In genomic region chr6:7887278-7887991, GRCh38 we compare ENCODE assay signal across 27 cellular contexts. TPM values are rescaled to one million over a fixed set of nuclear protein-coding genes. Genes with fewer than 3 reads are reported as not detected.
A peak's percentile ranks its signal among the peaks of the same experiment; 100 is the strongest.
DNase-seq lines count a peak whose midpoint lies in the region; ATAC-seq lines count a peak whose summit lies in the region.
"Had no signal": no experiment of that assay in that cellular context is flagged by ENCODE, and none has a peak within 500 bp of the region (broad histone marks: within the 10 kb centered on the region; RNA-seq: fewer than 3 reads in every experiment).

No MANE protein-coding gene starts in this region.

- no peak overlapping the region for H3K4me3 Mint-ChIP-seq in activated naive CD8-positive, alpha-beta T cell treated with anti-CD3 and anti-CD28 coated beads, Interleukin-2, amount 50 U/mL, for 24 hours
- no peak overlapping the region for H3K4me3 Mint-ChIP-seq in activated naive CD8-positive, alpha-beta T cell treated with anti-CD3 and anti-CD28 coated beads for 36 hours
- peak overlapping the region in 1 of 4 donors; percentile 69 for H3K4me3 Mint-ChIP-seq in IgD-negative memory B cell
- no peak overlapping the region for H3K4me3 Mint-ChIP-seq in stimulated activated naive B cell treated with anti-CD40 and anti-IgM and Interleukin-4, amounts not matched to agents 10 μg/mL and 1 μg/mL and 100 μg/mL, for 72 hours
- H3K4me3 Mint-ChIP-seq: activated CD8-positive, alpha-beta T cell treated with anti-CD3 and anti-CD28 coated beads for 36 hours; activated naive CD8-positive, alpha-beta T cell; CD8-positive, alpha-beta memory T cell; GM23338 had no signal

- H3K9me3 Mint-ChIP-seq in activated naive CD8-positive, alpha-beta T cell treated with anti-CD3 and anti-CD28 coated beads, Interleukin-2, amount 50 U/mL, for 24 hours, result no peaks in the 10 kb centered on the region
- H3K9me3 Mint-ChIP-seq in activated naive CD8-positive, alpha-beta T cell treated with anti-CD3 and anti-CD28 coated beads for 36 hours, result no peaks in the 10 kb centered on the region
- no peaks in the 10 kb centered on the region for H3K9me3 Mint-ChIP-seq in IgD-negative memory B cell
- H3K9me3 Mint-ChIP-seq in stimulated activated naive B cell treated with anti-CD40 and anti-IgM and Interleukin-4, amounts not matched to agents 10 μg/mL and 1 μg/mL and 100 μg/mL, for 72 hours, result no peaks in the 10 kb centered on the region
- H3K9me3 Mint-ChIP-seq: activated CD8-positive, alpha-beta T cell treated with anti-CD3 and anti-CD28 coated beads for 36 hours; CD8-positive, alpha-beta memory T cell; GM23338 had no signal

- H3K27ac Mint-ChIP-seq in activated naive CD8-positive, alpha-beta T cell treated with anti-CD3 and anti-CD28 coated beads, Interleukin-2, amount 50 U/mL, for 24 hours, result no peak overlapping the region
- no peak overlapping the region for H3K27ac Mint-ChIP-seq in activated naive CD8-positive, alpha-beta T cell treated with anti-CD3 and anti-CD28 coated beads for 36 hours
- H3K27ac Mint-ChIP-seq in IgD-negative memory B cell, result peak overlapping the region; percentile 35 to 59 (median 52)
- peak overlapping the region; percentile 43 for H3K27ac Mint-ChIP-seq in stimulated activated naive B cell treated with anti-CD40 and anti-IgM and Interleukin-4, amounts not matched to agents 10 μg/mL and 1 μg/mL and 100 μg/mL, for 72 hours
- H3K27ac Mint-ChIP-seq: activated CD8-positive, alpha-beta T cell treated with anti-CD3 and anti-CD28 coated beads for 36 hours; activated naive CD8-positive, alpha-beta T cell; GM23338 had no signal

- H3K4me1 Mint-ChIP-seq in activated naive CD8-positive, alpha-beta T cell treated with anti-CD3 and anti-CD28 coated beads, Interleukin-2, amount 50 U/mL, for 24 hours, result no peaks in the 10 kb centered on the region
- no peaks in the 10 kb centered on the region for H3K4me1 Mint-ChIP-seq in activated naive CD8-positive, alpha-beta T cell treated with anti-CD3 and anti-CD28 coated beads for 36 hours
- H3K4me1 Mint-ChIP-seq in IgD-negative memory B cell, result no peaks in the 10 kb centered on the region
- peaks cover 10 to 19% of the 10 kb centered on the region in 2 donors for H3K4me1 Mint-ChIP-seq in stimulated activated naive B cell treated with anti-CD40 and anti-IgM and Interleukin-4, amounts not matched to agents 10 μg/mL and 1 μg/mL and 100 μg/mL, for 72 hours
- H3K4me1 Mint-ChIP-seq: CD8-positive, alpha-beta memory T cell; GM23338 had no signal

- no peaks in the 10 kb centered on the region for H3K27me3 Mint-ChIP-seq in activated naive CD8-positive, alpha-beta T cell treated with anti-CD3 and anti-CD28 coated beads, Interleukin-2, amount 50 U/mL, for 24 hours
- H3K27me3 Mint-ChIP-seq in activated naive CD8-positive, alpha-beta T cell treated with anti-CD3 and anti-CD28 coated beads for 36 hours, result no peaks in the 10 kb centered on the region
- H3K27me3 Mint-ChIP-seq in IgD-negative memory B cell, result no peaks in the 10 kb centered on the region
- no peaks in the 10 kb centered on the region for H3K27me3 Mint-ChIP-seq in stimulated activated naive B cell treated with anti-CD40 and anti-IgM and Interleukin-4, amounts not matched to agents 10 μg/mL and 1 μg/mL and 100 μg/mL, for 72 hours
- H3K27me3 Mint-ChIP-seq: activated CD8-positive, alpha-beta T cell treated with anti-CD3 and anti-CD28 coated beads for 36 hours; activated naive CD8-positive, alpha-beta T cell; CD8-positive, alpha-beta memory T cell had no signal

- peak; percentile 25 for ATAC-seq in activated naive CD8-positive, alpha-beta T cell treated with anti-CD3 and anti-CD28 coated beads, Interleukin-2, amount 50 U/mL, for 24 hours
- ATAC-seq in stimulated activated naive B cell treated with anti-CD40 and anti-IgM and Interleukin-4, amounts not matched to agents 10 μg/mL and 1 μg/mL and 100 μg/mL, for 72 hours (replicated peaks), result no peak
- ATAC-seq: activated CD8-positive, alpha-beta T cell treated with anti-CD3 and anti-CD28 coated beads for 36 hours; GM23338; left ventricle myocardium superior; right cardiac atrium had no signal

- DNase-seq in activated naive CD8-positive, alpha-beta T cell treated with anti-CD3 and anti-CD28 coated beads, Interleukin-2, amount 50 U/mL, for 24 hours, result no peak
- DNase-seq in activated naive CD8-positive, alpha-beta T cell treated with anti-CD3 and anti-CD28 coated beads for 36 hours, result no peak
- DNase-seq in dermis blood vessel endothelial cell, result peak; percentile 37
- no peak for DNase-seq in stimulated activated naive B cell treated with anti-CD40 and anti-IgM and Interleukin-4, amounts not matched to agents 10 μg/mL and 1 μg/mL and 100 μg/mL, for 72 hours
- no peak for DNase-seq in NAMALWA (ENCODE audit: low spot score)
- DNase-seq in DMS79 treated with DMSO at 0.1 percent for 48 hours (lab: John Stamatoyannopoulos, UW), result no peak
- DNase-seq in DMS114 treated with DMSO at 0.1 percent for 48 hours (lab: John Stamatoyannopoulos, UW; ENCODE audit: unreplicated experiment), result no peak
- DNase-seq: activated CD4-positive, alpha-beta T cell treated with anti-CD3 and anti-CD28 coated beads for 1 hour; activated CD8-positive, alpha-beta memory T cell treated with anti-CD3 and anti-CD28 coated beads, Interleukin-2, amount 50 U/mL, for 48 hours; activated CD8-positive, alpha-beta T cell treated with anti-CD3 and anti-CD28 coated beads for 36 hours; BE2C; CD8-positive, alpha-beta memory T cell; central memory CD4-positive, alpha-beta T cell; foreskin fibroblast; IMR-90; left ventricle myocardium superior; NCI-H1105; NCI-H2029; NCI-H345; NCI-H69; right cardiac atrium; SIG-M5; stimulated activated CD4-positive, alpha-beta T cell treated with anti-CD3 and anti-CD28 coated beads, Interleukin-2, amount 100 ng/mL, for 24 hours; thyroid gland had no signal

- H3K36me3 Mint-ChIP-seq in activated naive CD8-positive, alpha-beta T cell treated with anti-CD3 and anti-CD28 coated beads, Interleukin-2, amount 50 U/mL, for 24 hours (ENCODE audit: low read depth), result peaks cover 87% of the 10 kb centered on the region
- peaks cover 51% of the 10 kb centered on the region for H3K36me3 Mint-ChIP-seq in activated naive CD8-positive, alpha-beta T cell treated with anti-CD3 and anti-CD28 coated beads for 36 hours
- H3K36me3 Mint-ChIP-seq in IgD-negative memory B cell, result peaks cover 16% of the 10 kb centered on the region
- peaks cover 78 to 80% of the 10 kb centered on the region in 2 donors for H3K36me3 Mint-ChIP-seq in stimulated activated naive B cell treated with anti-CD40 and anti-IgM and Interleukin-4, amounts not matched to agents 10 μg/mL and 1 μg/mL and 100 μg/mL, for 72 hours

RNA-seq across cellular contexts. Expression of gene TXNDC5, which starts 23.2 kb away (rescaled TPM):
- total RNA-seq in activated naive CD8-positive, alpha-beta T cell treated with anti-CD3 and anti-CD28 coated beads for 36 hours, result 10 to 100 TPM; 62.1 to 65.0 TPM
- 270 TPM for polyA plus RNA-seq in IgD-negative memory B cell
- 2,879 and 3,040 TPM in 2 replicates for total RNA-seq in dermis blood vessel endothelial cell

Comparison
In these comparisons a context has a peak if more than half of its experiments do, and no peak if none do; other contexts are left out.
1. H3K27ac Mint-ChIP-seq: peak in IgD-negative memory B cell (3 of 3) and stimulated activated naive B cell treated with anti-CD40 and anti-IgM and Interleukin-4, amounts not matched to agents 10 μg/mL and 1 μg/mL and 100 μg/mL, for 72 hours (single experiment); none in activated naive CD8-positive, alpha-beta T cell treated with anti-CD3 and anti-CD28 coated beads, Interleukin-2, amount 50 U/mL, for 24 hours (single experiment) and activated naive CD8-positive, alpha-beta T cell treated with anti-CD3 and anti-CD28 coated beads for 36 hours (single experiment).
2. RNA of gene TXNDC5, which starts 23.2 kb away (total RNA-seq): 2,879 to 3,040 TPM in dermis blood vessel endothelial cell; 62.1 to 65.0 TPM in activated naive CD8-positive, alpha-beta T cell treated with anti-CD3 and anti-CD28 coated beads for 36 hours; every median in the first group is over 10 times any median in the second.